In genomic region chr1:33256335-33256700, GRCh38 we compare ENCODE assay signal across 7 cellular contexts. TPM values are rescaled to one million over a fixed set of nuclear protein-coding genes. Genes with fewer than 3 reads are reported as not detected.
DNase-seq lines count a peak whose midpoint lies in the region; ATAC-seq and TF ChIP-seq lines count a peak whose summit lies in the region.

TSS of gene ZNF362 (plus strand) at chr1:33256492. CDS start at chr1:33270575, 14,083 bp downstream.

- H3K4me1 Mint-ChIP-seq in nephron, result peaks cover 48% of the 10 kb centered on the region
- H3K4me1 Mint-ChIP-seq in stimulated activated naive CD8-positive, alpha-beta T cell treated with anti-CD3 and anti-CD28 coated beads, Interleukin-15, Interleukin-2, amounts not matched to agents 100 ng/mL and 50 ng/mL, for 24 hours (ENCODE audit: low read depth), result peaks cover 32% of the 10 kb centered on the region

- no peaks in the 10 kb centered on the region for H3K9me3 ChIP-seq in SJCRH30 (replicated peaks)

- peaks cover 5% of the 10 kb centered on the region for H3K36me3 Mint-ChIP-seq in nephron (ENCODE audit: low read depth)
- no peaks in the 10 kb centered on the region for H3K36me3 Mint-ChIP-seq in stimulated activated naive CD8-positive, alpha-beta T cell treated with anti-CD3 and anti-CD28 coated beads, Interleukin-15, Interleukin-2, amounts not matched to agents 100 ng/mL and 50 ng/mL, for 24 hours (ENCODE audit: low read depth)

- DNase-seq in SJCRH30 (peak; percentile 63 to 69), activated gamma-delta T cell (lab: John Stamatoyannopoulos, UW) (peak; percentile 54), fibroblast of the conjunctiva (ENCODE audit: low read depth) (peak; percentile 29)

- H3K27ac ChIP-seq in SJCRH30, result peak within 1 kb of the TSS; percentile 90

- peak within 1 kb of the TSS; percentile 89 for H3K4me3 ChIP-seq in SJCRH30

- peak within 1 kb of the TSS; percentile 100 for H3K27ac Mint-ChIP-seq in nephron
- peak within 1 kb of the TSS; percentile 96 for H3K27ac Mint-ChIP-seq in stimulated activated naive CD8-positive, alpha-beta T cell treated with anti-CD3 and anti-CD28 coated beads, Interleukin-15, Interleukin-2, amounts not matched to agents 100 ng/mL and 50 ng/mL, for 24 hours

- no peaks in the 10 kb centered on the region for H3K9me3 Mint-ChIP-seq in nephron
- no peaks in the 10 kb centered on the region for H3K9me3 Mint-ChIP-seq in stimulated activated naive CD8-positive, alpha-beta T cell treated with anti-CD3 and anti-CD28 coated beads, Interleukin-15, Interleukin-2, amounts not matched to agents 100 ng/mL and 50 ng/mL, for 24 hours

- H3K4me3 Mint-ChIP-seq in nephron, result peak within 1 kb of the TSS; percentile 99 to 100 (median 100)
- peak within 1 kb of the TSS; percentile 96 for H3K4me3 Mint-ChIP-seq in stimulated activated naive CD8-positive, alpha-beta T cell treated with anti-CD3 and anti-CD28 coated beads, Interleukin-15, Interleukin-2, amounts not matched to agents 100 ng/mL and 50 ng/mL, for 24 hours

- H3K36me3 ChIP-seq in SJCRH30, result 0 out of 2 replicates have a peak, but pooled peaks cover 2% of the 10 kb centered on the region

- H3K27me3 ChIP-seq in SJCRH30, result no peaks in the 10 kb centered on the region

- H3K4me1 ChIP-seq in SJCRH30, result peaks cover 14% of the 10 kb centered on the region; the same call in 1 of the 2 replicates

- ATAC-seq in GM18502 (IDR thresholded peaks at IDR 0.05; ENCODE audit: poor library complexity, unreplicated experiment) (peak; percentile 65), HG03354 (IDR thresholded peaks at IDR 0.05; ENCODE audit: poor library complexity, severe bottlenecking, unreplicated experiment) (peak; percentile 73)

- no peaks in the 10 kb centered on the region for H3K27me3 Mint-ChIP-seq in nephron (ENCODE audit: low read depth)
- H3K27me3 Mint-ChIP-seq in stimulated activated naive CD8-positive, alpha-beta T cell treated with anti-CD3 and anti-CD28 coated beads, Interleukin-15, Interleukin-2, amounts not matched to agents 100 ng/mL and 50 ng/mL, for 24 hours, result no peaks in the 10 kb centered on the region

- no peak for TF ChIP-seq CTCF in nephron (IDR thresholded peaks at IDR 0.05; ENCODE audit: unreplicated experiment in 3 of 3)

RNA-seq across cellular contexts. Expression of gene ZNF362, which starts in this region (rescaled TPM):
- 27.3 and 29.3 TPM in 2 replicates for total RNA-seq in SJCRH30 (2014; rRNA removed; shearing (Covaris generic))

Comparison
In these comparisons a context has a peak if more than half of its experiments do, and no peak if none do; other contexts are left out.
1. Peak in every context shown above with its lines: DNase-seq, ATAC-seq, H3K4me3 ChIP-seq and H3K27ac ChIP-seq.